8 cellular contexts compared by ENCODE assay signal in genomic region chr2:55051026-55051866, GRCh38. TPM values are rescaled to one million over a fixed set of nuclear protein-coding genes. Genes with fewer than 3 reads are reported as not detected.
DNase-seq lines count a peak whose midpoint lies in the region; ATAC-seq lines count a peak whose summit lies in the region.

No MANE protein-coding gene starts in this region.

- intact Hi-C loops in sciatic nerve (cut with DNase I), result no loop called here

- peaks cover 0 to 3% of the 10 kb centered on the region in 2 donors for H3K27me3 Mint-ChIP-seq in CD8-positive, alpha-beta memory T cell

- H3K4me3 Mint-ChIP-seq in CD8-positive, alpha-beta memory T cell, result peak overlapping the region; percentile 97 to 100 (median 99)

- peaks cover 0 to 18% (median 0%) of the 10 kb centered on the region in 3 donors for H3K36me3 Mint-ChIP-seq in CD8-positive, alpha-beta memory T cell

- CTCF ChIA-PET in CD8-positive, alpha-beta memory T cell (lab: Charles Lee), result interaction anchor here (0.9 to 2.7 kb wide), 15 partner anchors 10 to 174 kb away, joined by 3 to 13 read pairs (median 4); no protein-coding TSS in a partner anchor

- peak in 4 of 5 donors; percentile 13 to 53 (median 31) for DNase-seq in CD8-positive, alpha-beta memory T cell
- DNase-seq in HPDE6-E6E7 (ENCODE audit: extremely low spot score) (peak; percentile 86), SK-N-MC (ENCODE audit: low read depth, low spot score) (no peak), brain pericyte (ENCODE audit: low read depth, low spot score) (peak; percentile 73), sciatic nerve (ENCODE audit: low spot score) (peak; percentile 76)

- no peaks in the 10 kb centered on the region for H3K27me3 ChIP-seq in CD8-positive, alpha-beta memory T cell (ENCODE audit: insufficient read depth, low read length, poor library complexity, severe bottlenecking)
- no peaks in the 10 kb centered on the region for H3K27me3 ChIP-seq in iPS-15b (ENCODE audit: control insufficient read depth, insufficient read depth, low read length)

- H3K27ac ChIP-seq in CD8-positive, alpha-beta memory T cell (ENCODE audit: low read depth, low read length), result peak overlapping the region; percentile 93
- H3K27ac ChIP-seq in SK-N-MC, result peak overlapping the region; percentile 95

- H3K4me3 ChIP-seq in CD8-positive, alpha-beta memory T cell (ENCODE audit: low read length), result peak overlapping the region; percentile 94
- peak overlapping the region; percentile 99 for H3K4me3 ChIP-seq in SK-N-MC
- H3K4me3 ChIP-seq in iPS-15b (ENCODE audit: low read depth, low read length), result peak overlapping the region; percentile 50

- H3K9me3 ChIP-seq in CD8-positive, alpha-beta memory T cell (ENCODE audit: low read length), result no peaks in the 10 kb centered on the region
- no peaks in the 10 kb centered on the region for H3K9me3 ChIP-seq in SK-N-MC (ENCODE audit: low read depth, low read length)
- no peaks in the 10 kb centered on the region for H3K9me3 ChIP-seq in iPS-15b (ENCODE audit: control insufficient read depth, insufficient read depth, low read length)

- peaks cover 61 to 70% (median 70%) of the 10 kb centered on the region in 3 donors for H3K4me1 Mint-ChIP-seq in CD8-positive, alpha-beta memory T cell

- H3K27ac Mint-ChIP-seq in CD8-positive, alpha-beta memory T cell, result peak overlapping the region; percentile 91 to 100 (median 99)

- ATAC-seq in sciatic nerve, result peak; percentile 47
- ATAC-seq in HG03139 (IDR thresholded peaks at IDR 0.05; ENCODE audit: unreplicated experiment), result no peak
- no peak for ATAC-seq in GM18519 (IDR thresholded peaks at IDR 0.05; ENCODE audit: low FRiP score, unreplicated experiment)

- peaks cover 51% of the 10 kb centered on the region for H3K4me1 ChIP-seq in CD8-positive, alpha-beta memory T cell (ENCODE audit: insufficient read depth, low read length)
- no peaks in the 10 kb centered on the region for H3K4me1 ChIP-seq in iPS-15b (ENCODE audit: control insufficient read depth, insufficient read depth, low read length)

- H3K9me3 Mint-ChIP-seq in CD8-positive, alpha-beta memory T cell, result no peaks in the 10 kb centered on the region

- H3K9ac ChIP-seq in SK-N-MC (ENCODE audit: insufficient read length) (peak overlapping the region; percentile 94), iPS-15b (ENCODE audit: low read depth, low read length) (peak overlapping the region; percentile 55)

- no peaks in the 10 kb centered on the region for H3K36me3 ChIP-seq in CD8-positive, alpha-beta memory T cell (ENCODE audit: insufficient read depth, low read length)
- H3K36me3 ChIP-seq in SK-N-MC (ENCODE audit: insufficient read depth, low read length), result no peaks in the 10 kb centered on the region
- no peaks in the 10 kb centered on the region for H3K36me3 ChIP-seq in iPS-15b (ENCODE audit: control insufficient read depth, insufficient read depth, low read length)

- POLR2A ChIA-PET in CD8-positive, alpha-beta memory T cell (lab: Charles Lee), result interaction anchor here (0.6 to 2.0 kb wide), 10 partner anchors 17 to 935 kb away, joined by 3 to 11 read pairs (median 4); partner anchors contain the start of genes CCDC88A, CFAP36, CLHC1 and RPS27A

RNA-seq across cellular contexts. Expression of gene RTN4, which starts 1.0 kb away (rescaled TPM):
- 100 to 1,000 TPM; 105 to 110 TPM for total RNA-seq in CD8-positive, alpha-beta memory T cell
- polyA plus RNA-seq in CD8-positive, alpha-beta memory T cell, result 100 TPM
- total RNA-seq in sciatic nerve, result 254 TPM
